In genomic region chr14:37493606-37494005, GRCh38 we compare ENCODE assay signal across 25 cellular contexts.
"Had no signal": no experiment of that assay in that cellular context is flagged by ENCODE, and none has a peak within 500 bp of the region (broad histone marks: within the 10 kb centered on the region; RNA-seq: fewer than 3 reads in every experiment).

No MANE protein-coding gene starts in this region.

- DNase-seq: activated CD4-positive, alpha-beta memory T cell treated with anti-CD3 and anti-CD28 coated beads for 36 hours; activated CD4-positive, alpha-beta T cell treated with anti-CD3 and anti-CD28 coated beads, Interleukin-2, amount 10 ng/mL, durations not matched to agents 7 days and 5 days; activated CD4-positive, CD25-positive, alpha-beta regulatory T cell; activated CD8-positive, alpha-beta memory T cell treated with anti-CD3 and anti-CD28 coated beads for 24 hours; activated effector memory CD4-positive, alpha-beta T cell treated with anti-CD3 and anti-CD28 coated beads, Interleukin-2, amount 50 U/mL, for 16 hours; activated naive CD4-positive, alpha-beta T cell treated with anti-CD3 and anti-CD28 coated beads for 36 hours; activated T-cell treated with anti-CD3 and anti-CD28 coated beads, Interleukin-2, amount 50 U/mL, for 4 hours; anterior cingulate cortex; caudate nucleus; Karpas-422; MM.1S; NCI-H1105 treated with DMSO at 0.1 percent for 48 hours; NCI-H1436 treated with DMSO at 0.1 percent for 48 hours; NCI-H187; NCI-H2081; NCI-H510A treated with DMSO at 0.1 percent for 48 hours; NCI-H69; NK-92 treated with Interleukin-12 subunit alpha and Interleukin-12 subunit beta, amount 100 ng/mL, for 24 hours; OCI-M1; Peyer's patch; SHP77; T-helper 17 cell; T1000 had no signal

- H3K27me3 ChIP-seq: Peyer's patch had no signal

- ATAC-seq: activated T-cell treated with anti-CD3 and anti-CD28 coated beads, Interleukin-2, amount 50 U/mL, for 4 hours; T-helper 17 cell had no signal

- H3K27ac ChIP-seq: Peyer's patch, RWPE1 had no signal

- H3K27ac Mint-ChIP-seq: activated CD4-positive, alpha-beta memory T cell treated with anti-CD3 and anti-CD28 coated beads for 36 hours; activated CD4-positive, alpha-beta T cell treated with anti-CD3 and anti-CD28 coated beads, Interleukin-2, amount 10 ng/mL, durations not matched to agents 7 days and 5 days; activated naive CD4-positive, alpha-beta T cell treated with anti-CD3 and anti-CD28 coated beads for 36 hours; activated naive CD8-positive, alpha-beta T cell; T-helper 17 cell had no signal

- H3K36me3 Mint-ChIP-seq: activated CD4-positive, alpha-beta memory T cell treated with anti-CD3 and anti-CD28 coated beads for 36 hours; activated naive CD8-positive, alpha-beta T cell had no signal

- H3K9me3 Mint-ChIP-seq: activated CD4-positive, alpha-beta T cell treated with anti-CD3 and anti-CD28 coated beads, Interleukin-2, amount 10 ng/mL, durations not matched to agents 7 days and 5 days; activated naive CD4-positive, alpha-beta T cell treated with anti-CD3 and anti-CD28 coated beads for 36 hours had no signal

- H3K4me1 Mint-ChIP-seq: activated CD4-positive, alpha-beta T cell treated with anti-CD3 and anti-CD28 coated beads, Interleukin-2, amount 10 ng/mL, durations not matched to agents 7 days and 5 days; T-helper 17 cell had no signal

- H3K4me3 Mint-ChIP-seq: activated CD4-positive, alpha-beta memory T cell treated with anti-CD3 and anti-CD28 coated beads for 36 hours; activated CD4-positive, alpha-beta T cell treated with anti-CD3 and anti-CD28 coated beads, Interleukin-2, amount 10 ng/mL, durations not matched to agents 7 days and 5 days; activated naive CD4-positive, alpha-beta T cell treated with anti-CD3 and anti-CD28 coated beads for 36 hours; activated naive CD8-positive, alpha-beta T cell; activated T-cell treated with anti-CD3 and anti-CD28 coated beads, Interleukin-2, amount 50 U/mL, for 4 hours; T-helper 17 cell had no signal

- H3K36me3 ChIP-seq: Peyer's patch had no signal

- H3K4me1 ChIP-seq: Peyer's patch had no signal

- H3K27me3 Mint-ChIP-seq: activated CD4-positive, alpha-beta memory T cell treated with anti-CD3 and anti-CD28 coated beads for 36 hours; activated CD4-positive, alpha-beta T cell treated with anti-CD3 and anti-CD28 coated beads, Interleukin-2, amount 10 ng/mL, durations not matched to agents 7 days and 5 days; activated naive CD8-positive, alpha-beta T cell; T-helper 17 cell had no signal

- H3K4me3 ChIP-seq: Peyer's patch had no signal
